ENCODE assay signal across 30 cellular contexts in genomic region chr2:191190439-191190838, GRCh38. TPM values are rescaled to one million over a fixed set of nuclear protein-coding genes. Genes with fewer than 3 reads are reported as not detected.
DNase-seq lines count a peak whose midpoint lies in the region; ATAC-seq, FAIRE-seq and TF ChIP-seq lines count a peak whose summit lies in the region.
"Had no signal": no experiment of that assay in that cellular context is flagged by ENCODE, and none has a peak within 500 bp of the region (broad histone marks: within the 10 kb centered on the region; RNA-seq: fewer than 3 reads in every experiment).

No MANE protein-coding gene starts in this region.

- no peak overlapping the region for H3K4me3 Mint-ChIP-seq in endodermal cell
- H3K4me3 Mint-ChIP-seq: activated naive CD4-positive, alpha-beta T cell treated with anti-CD3 and anti-CD28 coated beads, Interleukin-2, amount 10 ng/mL, durations not matched to agents 7 days and 5 days; dendritic cell treated with granulocyte-macrophage colony-stimulating factor and Interleukin-4, amounts not matched to agents 40 ng/mL and 50 ng/mL, for 4 days; IgD-negative memory B cell had no signal

- WGBS in endodermal cell (ENCODE audit: insufficient coverage in 1 of 2, insufficient read length in 1 of 2), 2 experiments: 87 to 96% methylated on average over 2 of the region's 2 CpGs
- WGBS in pancreas, 2 donors: 79 to 84% methylated on average over 2 of the region's 2 CpGs

- no peak for ATAC-seq in pancreas
- ATAC-seq: A549, mucosa of descending colon, Right ventricle myocardium inferior had no signal

- H3K27me3 ChIP-seq in endodermal cell (ENCODE audit: control insufficient read depth, insufficient read depth, low read length, poor library complexity, severe bottlenecking): no peaks in the 10 kb centered on the region
- no peaks in the 10 kb centered on the region for H3K27me3 ChIP-seq in pancreas
- H3K27me3 ChIP-seq: esophagus squamous epithelium, stomach, thyroid gland had no signal

- H3K4me3 ChIP-seq in endodermal cell (ENCODE audit: low read length) (peak overlapping the region; percentile 42), pancreas (no peak overlapping the region)
- H3K4me3 ChIP-seq: A549, esophagus squamous epithelium, mucosa of descending colon, smooth muscle cell, stomach, thyroid gland had no signal

- TF ChIP-seq CTCF in endodermal cell (conservative IDR thresholded peaks at IDR 0.05): no peak
- no peak for TF ChIP-seq CTCF in pancreas (IDR thresholded peaks at IDR 0.05)

- H3K4me1 Mint-ChIP-seq in endodermal cell: peaks cover 11% of the 10 kb centered on the region

- H3K36me3 ChIP-seq in endodermal cell (ENCODE audit: control insufficient read depth, insufficient read depth, low read length) (no peaks in the 10 kb centered on the region), pancreas (no peaks in the 10 kb centered on the region)
- H3K36me3 ChIP-seq: esophagus squamous epithelium, stomach, thyroid gland had no signal

- H3K27ac Mint-ChIP-seq in endodermal cell: no peak overlapping the region
- H3K27ac Mint-ChIP-seq: activated naive CD4-positive, alpha-beta T cell treated with anti-CD3 and anti-CD28 coated beads, Interleukin-2, amount 10 ng/mL, durations not matched to agents 7 days and 5 days; CD4-positive, alpha-beta T cell; dendritic cell treated with granulocyte-macrophage colony-stimulating factor and Interleukin-4, amounts not matched to agents 40 ng/mL and 50 ng/mL, for 4 days; IgD-negative memory B cell had no signal

- H3K9me3 ChIP-seq in endodermal cell (ENCODE audit: control insufficient read depth, low read length) (peaks cover 24% of the 10 kb centered on the region), pancreas (no peaks in the 10 kb centered on the region)
- H3K9me3 ChIP-seq: esophagus squamous epithelium, mucosa of descending colon, stomach, thyroid gland had no signal

- FAIRE-seq in HTR-8/SVneo (lab: Jason Lieb, UNC): peak; percentile 4
- no peak for FAIRE-seq in pancreas (lab: Jason Lieb, UNC)
- FAIRE-seq: A549, D721Med, H1 had no signal

- H3K27ac ChIP-seq in endodermal cell (ENCODE audit: low read depth, low read length) (no peak overlapping the region), pancreas (no peak overlapping the region)
- H3K27ac ChIP-seq: A549, esophagus squamous epithelium, parathyroid adenoma, stomach, thyroid gland, VCaP had no signal

- intact Hi-C loops in pancreas (cut with DNase I): no loop called here

- H3K4me1 ChIP-seq in endodermal cell (ENCODE audit: control insufficient read depth, insufficient read depth, low read length) (peaks cover 4% of the 10 kb centered on the region), pancreas (peaks cover 4 to 15% (median 7%) of the 10 kb centered on the region in 3 donors)
- H3K4me1 ChIP-seq: esophagus squamous epithelium, parathyroid adenoma, stomach, thyroid gland had no signal

- peaks cover 8% of the 10 kb centered on the region for H3K36me3 Mint-ChIP-seq in endodermal cell (ENCODE audit: low read depth)
- H3K36me3 Mint-ChIP-seq: IgD-negative memory B cell had no signal

- H3K9ac ChIP-seq in endodermal cell (ENCODE audit: extremely low read depth, low read length, poor library complexity, severe bottlenecking): no peak overlapping the region
- H3K9ac ChIP-seq: parathyroid adenoma had no signal

- H3K27me3 Mint-ChIP-seq in endodermal cell (ENCODE audit: insufficient read depth): no peaks in the 10 kb centered on the region
- H3K27me3 Mint-ChIP-seq: activated naive CD4-positive, alpha-beta T cell treated with anti-CD3 and anti-CD28 coated beads, Interleukin-2, amount 10 ng/mL, durations not matched to agents 7 days and 5 days; CD4-positive, alpha-beta T cell; dendritic cell treated with granulocyte-macrophage colony-stimulating factor and Interleukin-4, amounts not matched to agents 40 ng/mL and 50 ng/mL, for 4 days had no signal

- peaks cover 19% of the 10 kb centered on the region for H3K9me3 Mint-ChIP-seq in endodermal cell
- H3K9me3 Mint-ChIP-seq: CD4-positive, alpha-beta T cell; dendritic cell treated with granulocyte-macrophage colony-stimulating factor and Interleukin-4, amounts not matched to agents 40 ng/mL and 50 ng/mL, for 4 days had no signal

- peak; percentile 23 for DNase-seq in NCI-H2227 (lab: John Stamatoyannopoulos, UW; ENCODE audit: unreplicated experiment)
- DNase-seq in NCI-H2227 treated with DMSO at 0.1 percent for 48 hours (lab: John Stamatoyannopoulos, UW): no peak
- no peak for DNase-seq in HTR-8/SVneo (ENCODE audit: insufficient read length, low spot score)
- peak; percentile 65 for DNase-seq in NCI-H510A treated with DMSO at 0.1 percent for 48 hours (lab: John Stamatoyannopoulos, UW)
- DNase-seq in endodermal cell: no peak
- no peak for DNase-seq in pancreas
- DNase-seq in UCSD-AML1 (lab: John Stamatoyannopoulos, UW; ENCODE audit: unreplicated experiment): no peak
- DNase-seq in HCEC 1CT: no peak
- DNase-seq: activated CD4-positive, alpha-beta T cell treated with anti-CD3 and anti-CD28 coated beads, Interleukin-2, amount 50 U/mL, for 1 hour; activated naive CD4-positive, alpha-beta T cell treated with anti-CD3 and anti-CD28 coated beads, Interleukin-2, amount 10 ng/mL, durations not matched to agents 7 days and 5 days; AML-193; caudate nucleus; CD4-positive, alpha-beta T cell; esophagus squamous epithelium; foreskin melanocyte; kidney glomerular epithelial cell; mucosa of descending colon; NCI-H2171 treated with DMSO at 0.1 percent for 48 hours; stimulated activated CD4-positive, alpha-beta T cell treated with anti-CD3 and anti-CD28 coated beads, Interleukin-1b, Interleukin-23, amount 100 ng/mL, for 48 hours; stomach; thyroid gland had no signal

RNA-seq across cellular contexts. Expression of gene STAT4, which starts 39.6 kb away (rescaled TPM):
- total RNA-seq in endodermal cell (1 to 10 TPM; 3.2 to 8.8 TPM), pancreas (1 to 10 TPM in 5 of 6 donors, under 1 TPM in 1; 0.60 to 2.5 (median 1.4) TPM)
- 2.2 TPM for polyA plus RNA-seq in endodermal cell (2013, experiment 1 of 2)
- 3.2 TPM for polyA plus RNA-seq in endodermal cell (2013, experiment 2 of 2)
- polyA plus RNA-seq in pancreas: 1 to 10 TPM; 2.0 to 6.4 TPM

RNA-seq across cellular contexts. Expression of gene MYO1B, which starts 54.8 kb away (rescaled TPM):
- total RNA-seq in endodermal cell (100 to 1,000 TPM; 145 to 154 TPM), pancreas (100 to 1,000 TPM in 1 of 6 donors, 10 to 100 TPM in 5; 54.2 to 102 (median 58.4) TPM)
- polyA plus RNA-seq in endodermal cell (2013, experiment 1 of 2): 55.7 TPM
- polyA plus RNA-seq in endodermal cell (2013, experiment 2 of 2): 56.3 TPM
- 10 to 100 TPM; 28.6 to 48.3 TPM for polyA plus RNA-seq in pancreas

Comparison
In these comparisons a context has a peak if more than half of its experiments do, and no peak if none do; other contexts are left out.
1. DNase-seq: peak in NCI-H2227 (single experiment) and NCI-H510A treated with DMSO at 0.1 percent for 48 hours (single experiment); none in NCI-H2227 treated with DMSO at 0.1 percent for 48 hours (single experiment), HTR-8/SVneo (single experiment), endodermal cell (single experiment), pancreas (0 of 6), UCSD-AML1 (single experiment) and HCEC 1CT (single experiment).